12 cellular contexts compared by ENCODE assay signal in the genomic region with DNA sequence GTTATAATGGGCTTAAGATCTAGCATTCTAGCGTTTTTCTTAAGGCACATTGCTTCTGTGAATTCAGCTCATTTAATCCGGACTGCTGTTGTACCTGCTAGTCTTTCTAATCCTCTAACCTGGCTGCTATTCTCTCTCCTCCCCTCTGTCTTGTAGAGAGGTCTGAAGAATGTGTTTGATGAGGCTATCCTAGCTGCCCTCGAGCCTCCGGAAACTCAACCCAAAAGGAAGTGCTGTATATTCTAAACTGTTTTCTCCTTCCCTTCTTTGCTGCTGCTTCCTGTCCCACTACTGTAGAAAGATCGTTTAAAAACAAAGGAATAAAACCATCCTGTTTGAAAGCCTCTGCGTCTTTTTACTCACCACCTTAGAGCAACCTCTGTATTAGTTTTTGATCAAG. TPM values are rescaled to one million over a fixed set of nuclear protein-coding genes. Genes with fewer than 3 reads are reported as not detected.
DNase-seq lines count a peak whose midpoint lies in the region; ATAC-seq, FAIRE-seq and TF ChIP-seq lines count a peak whose summit lies in the region.
"Had no signal": no experiment of that assay in that cellular context is flagged by ENCODE, and none has a peak within 500 bp of the region (broad histone marks: within the 10 kb centered on the region; RNA-seq: fewer than 3 reads in every experiment).

No MANE protein-coding gene starts in this region.

- H3K4me3 ChIP-seq in cardiac muscle cell (no peak overlapping the region), right atrium auricular region (no peak overlapping the region), upper lobe of left lung (peak overlapping the region in 1 of 4 donors; percentile 10), kidney (ENCODE audit: low read length in 2 of 2) (peak overlapping the region in 1 of 2 donors; percentile 16)
- H3K4me3 ChIP-seq: uterus had no signal

- no peaks in the 10 kb centered on the region for H3K27me3 Mint-ChIP-seq in activated B cell treated with CpG ODN at 0.5 μM for 24 hours

- H3K36me3 ChIP-seq in cardiac muscle cell (peaks cover 27% of the 10 kb centered on the region), right atrium auricular region (peaks cover 37% of the 10 kb centered on the region), upper lobe of left lung (peaks cover 6 to 67% (median 32%) of the 10 kb centered on the region in 4 donors), kidney (ENCODE audit: control insufficient read depth in 1 of 2, insufficient read depth in 2 of 2, low read length in 2 of 2) (peaks cover 12 to 14% of the 10 kb centered on the region in 2 donors)
- H3K36me3 ChIP-seq: uterus had no signal

- peak overlapping the region; percentile 57 for H3K27ac Mint-ChIP-seq in activated B cell treated with CpG ODN at 0.5 μM for 24 hours

- TF ChIP-seq POLR2A in upper lobe of left lung (IDR thresholded peaks at IDR 0.05): no peak

- H3K4me1 ChIP-seq in cardiac muscle cell (ENCODE audit: low read depth) (peaks cover 10% of the 10 kb centered on the region), right atrium auricular region (peaks cover 0 to 46% of the 10 kb centered on the region in 2 donors), upper lobe of left lung (peaks cover 45 to 50% (median 48%) of the 10 kb centered on the region in 4 donors), kidney (ENCODE audit: control insufficient read depth in 1 of 2, insufficient read depth in 1 of 2, low read depth in 1 of 2, low read length in 2 of 2) (peaks cover 0 to 17% of the 10 kb centered on the region in 2 donors)

- POLR2A ChIA-PET in activated B cell treated with CpG ODN at 0.5 μM for 24 hours (lab: Charles Lee): no interaction called here

- H3K36me3 Mint-ChIP-seq in activated B cell treated with CpG ODN at 0.5 μM for 24 hours (ENCODE audit: low read depth): peaks cover 90% of the 10 kb centered on the region

- no peak for DNase-seq in cardiac muscle cell (ENCODE audit: low read depth in 1 of 2, low spot score in 1 of 2)
- DNase-seq in right atrium auricular region (ENCODE audit: low spot score): no peak
- DNase-seq in activated B cell treated with CpG ODN at 0.5 μM for 24 hours: no peak
- DNase-seq in iPS-NIHi7 (ENCODE audit: extremely low spot score): peak; percentile 46
- no peak for DNase-seq in upper lobe of left lung
- DNase-seq in NCI-H187 treated with DMSO at 0.1 percent for 48 hours (lab: John Stamatoyannopoulos, UW): no peak
- no peak for DNase-seq in DMS153 treated with DMSO at 0.1 percent for 48 hours (lab: John Stamatoyannopoulos, UW; ENCODE audit: unreplicated experiment)
- no peak for DNase-seq in kidney
- DNase-seq: activated CD4-positive, alpha-beta T cell treated with anti-CD3 and anti-CD28 coated beads, Interleukin-2, amount 50 U/mL, for 1 hour; effector CD8-positive, alpha-beta T cell; uterus had no signal

- intact Hi-C loops in activated B cell treated with CpG ODN at 0.5 μM for 24 hours (cut with micrococcal nuclease): loop anchor here (5.0 kb wide), 2 partner anchors 37 to 553 kb away; a partner anchor contains a TSS
- intact Hi-C loops in kidney (cut with DNase I): no loop called here

- H3K9me3 Mint-ChIP-seq in activated B cell treated with CpG ODN at 0.5 μM for 24 hours: no peaks in the 10 kb centered on the region

- H3K9me3 ChIP-seq in cardiac muscle cell (ENCODE audit: low read depth): no peaks in the 10 kb centered on the region
- H3K9me3 ChIP-seq in right atrium auricular region: no peaks in the 10 kb centered on the region
- H3K9me3 ChIP-seq in upper lobe of left lung: no peaks in the 10 kb centered on the region
- H3K9me3 ChIP-seq in kidney (ENCODE audit: control insufficient read depth in 1 of 2, low read length in 2 of 2): no peaks in the 10 kb centered on the region
- H3K9me3 ChIP-seq: uterus had no signal

- WGBS in upper lobe of left lung, 2 donors: 4 to 9% methylated on average over 6 of the region's 6 CpGs

- no peak for FAIRE-seq in kidney (lab: Jason Lieb, UNC)

- H3K4me3 Mint-ChIP-seq in activated B cell treated with CpG ODN at 0.5 μM for 24 hours: peak overlapping the region; percentile 42

- no peak for TF ChIP-seq EP300 in upper lobe of left lung (IDR thresholded peaks at IDR 0.05)

- H3K9ac ChIP-seq in kidney (ENCODE audit: low read length in 2 of 2): no peak overlapping the region
- H3K9ac ChIP-seq: KMS-11 had no signal

- no peaks in the 10 kb centered on the region for H3K27me3 ChIP-seq in cardiac muscle cell
- no peaks in the 10 kb centered on the region for H3K27me3 ChIP-seq in right atrium auricular region
- no peaks in the 10 kb centered on the region for H3K27me3 ChIP-seq in upper lobe of left lung
- H3K27me3 ChIP-seq: uterus had no signal

- H3K27ac ChIP-seq in cardiac muscle cell: peak overlapping the region; percentile 4
- no peak overlapping the region for H3K27ac ChIP-seq in right atrium auricular region
- H3K27ac ChIP-seq in upper lobe of left lung: peak overlapping the region; percentile 3 to 57 (median 32)
- peak overlapping the region in 1 of 2 donors; percentile 19 for H3K27ac ChIP-seq in kidney (ENCODE audit: low read depth in 2 of 2, low read length in 2 of 2)
- H3K27ac ChIP-seq: KMS-11, uterus had no signal

- CTCF ChIA-PET in activated B cell treated with CpG ODN at 0.5 μM for 24 hours (lab: Charles Lee): interaction anchor here (1.1 to 1.5 kb wide), 2 partner anchors 68 to 70 kb away, joined by 4 to 6 read pairs; no protein-coding TSS in a partner anchor

- H3K4me1 Mint-ChIP-seq in activated B cell treated with CpG ODN at 0.5 μM for 24 hours: peaks cover 83% of the 10 kb centered on the region

- ATAC-seq in activated B cell treated with CpG ODN at 0.5 μM for 24 hours (ENCODE audit: low read depth) (no peak), upper lobe of left lung (ENCODE audit: low FRiP score in 2 of 2) (peak in 1 of 2 donors; percentile 48)

- TF ChIP-seq CTCF in cardiac muscle cell (IDR thresholded peaks at IDR 0.05; ENCODE audit: low read depth, low read length) (no peak), right atrium auricular region (IDR thresholded peaks at IDR 0.05) (no peak), activated B cell treated with CpG ODN at 0.5 μM for 24 hours (IDR thresholded peaks at IDR 0.05) (no peak), upper lobe of left lung (IDR thresholded peaks at IDR 0.05) (no peak), kidney (IDR thresholded peaks at IDR 0.05; ENCODE audit: borderline replicate concordance, extremely low read depth, insufficient read depth) (no peak)

RNA-seq across cellular contexts. Expression of a gene that starts 37.3 kb away (rescaled TPM):
- total RNA-seq in cardiac muscle cell (140 and 167 TPM in 2 replicates), right atrium auricular region (100 to 1,000 TPM; 144 to 147 TPM), activated B cell treated with CpG ODN at 0.5 μM for 24 hours (310 and 324 TPM in 2 replicates), upper lobe of left lung (100 to 1,000 TPM in 4 of 6 donors, 10 to 100 TPM in 2; 24.1 to 248 (median 213) TPM), kidney (248 TPM)
- polyA plus RNA-seq in cardiac muscle cell (72.0 and 76.7 TPM in 2 replicates), kidney (ENCODE audit: insufficient read depth, low read depth, low replicate concordance) (207 TPM)

RNA-seq across cellular contexts. Expression of a gene that starts 53.1 kb away (rescaled TPM):
- total RNA-seq in cardiac muscle cell: 0.04 TPM in 1 of 2 replicates, not detected in the other
- 0.36 TPM in 1 of 2 replicates, not detected in the other for polyA plus RNA-seq in cardiac muscle cell
- under 1 TPM in 1 of 2 donors, not detected in 1; 0.16 TPM for total RNA-seq in right atrium auricular region
- 6.5 and 7.9 TPM in 2 replicates for total RNA-seq in activated B cell treated with CpG ODN at 0.5 μM for 24 hours
- total RNA-seq in upper lobe of left lung: 1 to 10 TPM; 1.0 to 3.2 (median 2.0) TPM
- total RNA-seq in kidney: 0.69 TPM
- polyA plus RNA-seq in kidney (ENCODE audit: insufficient read depth, low read depth, low replicate concordance): 0.45 TPM

Comparison
In these comparisons a context has a peak if more than half of its experiments do, and no peak if none do; other contexts are left out.
1. H3K27ac ChIP-seq: peak in cardiac muscle cell (single experiment) and upper lobe of left lung (4 of 4); none in right atrium auricular region (0 of 2).